Comparison of ENCODE assay signal across 1 cellular context in the genomic region with DNA sequence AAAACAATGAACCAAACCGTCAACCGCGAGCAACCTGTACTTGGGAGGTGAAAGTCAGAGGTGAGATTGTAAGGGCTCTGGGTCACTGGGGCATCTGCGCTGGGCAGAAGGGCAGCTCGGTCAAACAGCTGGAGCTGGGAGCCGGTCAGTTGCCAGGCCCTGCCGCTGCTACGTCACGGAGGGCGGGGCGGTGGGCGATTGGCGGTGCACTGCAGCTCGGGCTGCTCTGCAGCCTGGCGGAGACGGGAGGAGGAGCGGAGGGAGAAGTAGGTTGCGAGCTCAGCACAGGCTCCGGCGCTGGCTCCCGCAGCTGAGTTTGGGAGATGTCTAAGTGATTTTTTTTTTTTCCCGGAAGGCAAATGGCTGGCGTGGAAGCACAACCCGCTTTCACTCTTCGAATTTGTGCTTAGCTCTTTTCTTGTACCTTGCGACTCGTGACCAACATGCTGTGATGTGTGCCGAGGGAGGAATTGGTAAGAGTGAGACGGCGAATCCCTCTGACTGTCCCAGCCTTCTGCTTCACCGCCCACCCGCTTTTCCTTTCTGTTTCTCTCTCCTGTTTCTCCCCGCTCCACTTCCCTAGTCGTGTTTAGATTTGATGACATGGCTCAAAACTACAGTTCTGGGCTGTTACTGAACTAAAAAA.
TF ChIP-seq lines count a peak whose summit lies in the region.

A gene (plus strand): TSS at position 229 of the 646 bp plus-strand sequence. CDS start 27,266 bp downstream, outside the sequence.

TF ChIP-seq in HepG2, 621 proteins besides CTCF, POLR2A, EP300 and RAD21 (continued from another document and continues in another):
- TF ChIP-seq, protein P1, sequence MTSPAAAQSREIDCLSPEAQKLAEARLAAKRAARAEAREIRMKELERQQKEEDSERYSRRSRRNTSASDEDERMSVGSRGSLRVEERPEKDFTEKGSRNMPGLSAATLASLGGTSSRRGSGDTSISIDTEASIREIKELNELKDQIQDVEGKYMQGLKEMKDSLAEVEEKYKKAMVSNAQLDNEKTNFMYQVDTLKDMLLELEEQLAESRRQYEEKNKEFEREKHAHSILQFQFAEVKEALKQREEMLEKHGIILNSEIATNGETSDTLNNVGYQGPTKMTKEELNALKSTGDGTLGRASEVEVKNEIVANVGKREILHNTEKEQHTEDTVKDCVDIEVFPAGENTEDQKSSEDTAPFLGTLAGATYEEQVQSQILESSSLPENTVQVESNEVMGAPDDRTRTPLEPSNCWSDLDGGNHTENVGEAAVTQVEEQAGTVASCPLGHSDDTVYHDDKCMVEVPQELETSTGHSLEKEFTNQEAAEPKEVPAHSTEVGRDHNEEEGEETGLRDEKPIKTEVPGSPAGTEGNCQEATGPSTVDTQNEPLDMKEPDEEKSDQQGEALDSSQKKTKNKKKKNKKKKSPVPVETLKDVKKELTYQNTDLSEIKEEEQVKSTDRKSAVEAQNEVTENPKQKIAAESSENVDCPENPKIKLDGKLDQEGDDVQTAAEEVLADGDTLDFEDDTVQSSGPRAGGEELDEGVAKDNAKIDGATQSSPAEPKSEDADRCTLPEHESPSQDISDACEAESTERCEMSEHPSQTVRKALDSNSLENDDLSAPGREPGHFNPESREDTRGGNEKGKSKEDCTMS (CRISPR knock-in tag; conservative IDR thresholded peaks at IDR 0.05) = no peak
- no peak for TF ChIP-seq EZH2 (conservative IDR thresholded peaks at IDR 0.05; ENCODE audit: low read depth, low read length)
- TF ChIP-seq GATAD2A (CRISPR knock-in tag; IDR thresholded peaks at IDR 0.05) = no peak; the same call in 1 of the 2 replicates
- TF ChIP-seq, protein P2, sequence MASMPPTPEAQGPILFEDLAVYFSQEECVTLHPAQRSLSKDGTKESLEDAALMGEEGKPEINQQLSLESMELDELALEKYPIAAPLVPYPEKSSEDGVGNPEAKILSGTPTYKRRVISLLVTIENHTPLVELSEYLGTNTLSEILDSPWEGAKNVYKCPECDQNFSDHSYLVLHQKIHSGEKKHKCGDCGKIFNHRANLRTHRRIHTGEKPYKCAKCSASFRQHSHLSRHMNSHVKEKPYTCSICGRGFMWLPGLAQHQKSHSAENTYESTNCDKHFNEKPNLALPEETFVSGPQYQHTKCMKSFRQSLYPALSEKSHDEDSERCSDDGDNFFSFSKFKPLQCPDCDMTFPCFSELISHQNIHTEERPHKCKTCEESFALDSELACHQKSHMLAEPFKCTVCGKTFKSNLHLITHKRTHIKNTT (CRISPR knock-in tag; IDR thresholded peaks at IDR 0.05) = no peak
- TF ChIP-seq RBFOX2 (IDR thresholded peaks at IDR 0.05; ENCODE audit: low read depth, low read length) = peak; percentile 62
- TF ChIP-seq TRIM24 (CRISPR knock-in tag; IDR thresholded peaks at IDR 0.05) = no peak
- TF ChIP-seq, protein P3, sequence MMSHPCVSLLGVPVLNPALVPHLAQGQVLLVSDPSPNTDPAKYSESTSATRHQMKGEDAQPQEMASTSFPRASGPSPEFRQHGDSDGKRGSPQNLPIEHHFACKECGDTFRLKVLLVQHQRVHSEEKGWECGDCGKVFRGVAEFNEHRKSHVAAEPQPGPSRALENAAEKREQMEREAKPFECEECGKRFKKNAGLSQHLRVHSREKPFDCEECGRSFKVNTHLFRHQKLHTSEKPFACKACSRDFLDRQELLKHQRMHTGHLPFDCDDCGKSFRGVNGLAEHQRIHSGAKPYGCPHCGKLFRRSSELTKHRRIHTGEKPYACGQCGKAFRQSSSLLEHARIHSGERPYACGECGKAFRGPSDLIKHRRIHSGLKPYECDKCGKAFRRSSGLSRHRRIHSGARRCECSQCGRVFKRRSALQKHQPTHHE (CRISPR knock-in tag; IDR thresholded peaks at IDR 0.05; ENCODE audit: borderline replicate concordance) = peak; percentile 49; the same call in 1 of the 2 replicates
- TF ChIP-seq ZNF619 (CRISPR knock-in tag; IDR thresholded peaks at IDR 0.05) = 0 out of 2 replicates have a peak, but pooled peaks have one; percentile 37
- no peak for TF ChIP-seq NFE2L1 (CRISPR knock-in tag; IDR thresholded peaks at IDR 0.05; ENCODE audit: borderline replicate concordance)
- TF ChIP-seq MEIS1 (CRISPR knock-in tag; IDR thresholded peaks at IDR 0.05; ENCODE audit: borderline replicate concordance) = no peak
- TF ChIP-seq ZNF354B (CRISPR knock-in tag; IDR thresholded peaks at IDR 0.05) = no peak
- TF ChIP-seq, protein P4, sequence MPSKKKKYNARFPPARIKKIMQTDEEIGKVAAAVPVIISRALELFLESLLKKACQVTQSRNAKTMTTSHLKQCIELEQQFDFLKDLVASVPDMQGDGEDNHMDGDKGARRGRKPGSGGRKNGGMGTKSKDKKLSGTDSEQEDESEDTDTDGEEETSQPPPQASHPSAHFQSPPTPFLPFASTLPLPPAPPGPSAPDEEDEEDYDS (CRISPR knock-in tag; IDR thresholded peaks at IDR 0.05) = peak; percentile 57
- TF ChIP-seq, protein P5, sequence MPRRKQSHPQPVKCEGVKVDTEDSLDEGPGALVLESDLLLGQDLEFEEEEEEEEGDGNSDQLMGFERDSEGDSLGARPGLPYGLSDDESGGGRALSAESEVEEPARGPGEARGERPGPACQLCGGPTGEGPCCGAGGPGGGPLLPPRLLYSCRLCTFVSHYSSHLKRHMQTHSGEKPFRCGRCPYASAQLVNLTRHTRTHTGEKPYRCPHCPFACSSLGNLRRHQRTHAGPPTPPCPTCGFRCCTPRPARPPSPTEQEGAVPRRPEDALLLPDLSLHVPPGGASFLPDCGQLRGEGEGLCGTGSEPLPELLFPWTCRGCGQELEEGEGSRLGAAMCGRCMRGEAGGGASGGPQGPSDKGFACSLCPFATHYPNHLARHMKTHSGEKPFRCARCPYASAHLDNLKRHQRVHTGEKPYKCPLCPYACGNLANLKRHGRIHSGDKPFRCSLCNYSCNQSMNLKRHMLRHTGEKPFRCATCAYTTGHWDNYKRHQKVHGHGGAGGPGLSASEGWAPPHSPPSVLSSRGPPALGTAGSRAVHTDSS (CRISPR knock-in tag; conservative IDR thresholded peaks at IDR 0.05) = no peak
- TF ChIP-seq, protein P6, sequence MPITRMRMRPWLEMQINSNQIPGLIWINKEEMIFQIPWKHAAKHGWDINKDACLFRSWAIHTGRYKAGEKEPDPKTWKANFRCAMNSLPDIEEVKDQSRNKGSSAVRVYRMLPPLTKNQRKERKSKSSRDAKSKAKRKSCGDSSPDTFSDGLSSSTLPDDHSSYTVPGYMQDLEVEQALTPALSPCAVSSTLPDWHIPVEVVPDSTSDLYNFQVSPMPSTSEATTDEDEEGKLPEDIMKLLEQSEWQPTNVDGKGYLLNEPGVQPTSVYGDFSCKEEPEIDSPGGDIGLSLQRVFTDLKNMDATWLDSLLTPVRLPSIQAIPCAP (CRISPR knock-in tag; IDR thresholded peaks at IDR 0.05; ENCODE audit: low read depth) = no peak
- no peak for TF ChIP-seq SP2 (CRISPR knock-in tag; IDR thresholded peaks at IDR 0.05)
- TF ChIP-seq PRMT3 (CRISPR knock-in tag; IDR thresholded peaks at IDR 0.05; ENCODE audit: borderline replicate concordance, low read depth) = no peak
- no peak for TF ChIP-seq CBX5 (CRISPR knock-in tag; IDR thresholded peaks at IDR 0.05; ENCODE audit: borderline replicate concordance)
- no peak for TF ChIP-seq ZNF260 (CRISPR knock-in tag; IDR thresholded peaks at IDR 0.05; ENCODE audit: borderline replicate concordance, low read depth)
- TF ChIP-seq RNF2 (conservative IDR thresholded peaks at IDR 0.05; ENCODE audit: low read depth) = 0 out of 2 replicates have a peak, but pooled peaks have one; percentile 44
- TF ChIP-seq ZMYM4 (CRISPR knock-in tag; IDR thresholded peaks at IDR 0.05) = peak; percentile 87
- no peak for TF ChIP-seq HDAC6 (IDR thresholded peaks at IDR 0.05; ENCODE audit: low read depth, low read length)
- 0 out of 2 replicates have a peak, but pooled peaks have one; percentile 50 for TF ChIP-seq MIXL1 (CRISPR knock-in tag; IDR thresholded peaks at IDR 0.05)
- no peak for TF ChIP-seq ZNF12 (CRISPR knock-in tag; IDR thresholded peaks at IDR 0.05)
- peak; percentile 71 for TF ChIP-seq YEATS4 (CRISPR knock-in tag; IDR thresholded peaks at IDR 0.05; ENCODE audit: borderline replicate concordance)
- TF ChIP-seq, protein P7, sequence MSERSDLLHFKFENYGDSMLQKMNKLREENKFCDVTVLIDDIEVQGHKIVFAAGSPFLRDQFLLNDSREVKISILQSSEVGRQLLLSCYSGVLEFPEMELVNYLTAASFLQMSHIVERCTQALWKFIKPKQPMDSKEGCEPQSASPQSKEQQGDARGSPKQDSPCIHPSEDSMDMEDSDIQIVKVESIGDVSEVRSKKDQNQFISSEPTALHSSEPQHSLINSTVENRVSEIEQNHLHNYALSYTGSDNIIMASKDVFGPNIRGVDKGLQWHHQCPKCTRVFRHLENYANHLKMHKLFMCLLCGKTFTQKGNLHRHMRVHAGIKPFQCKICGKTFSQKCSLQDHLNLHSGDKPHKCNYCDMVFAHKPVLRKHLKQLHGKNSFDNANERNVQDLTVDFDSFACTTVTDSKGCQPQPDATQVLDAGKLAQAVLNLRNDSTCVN (CRISPR knock-in tag; IDR thresholded peaks at IDR 0.05; ENCODE audit: borderline replicate concordance) = no peak
- TF ChIP-seq ZKSCAN1 (IDR thresholded peaks at IDR 0.05; ENCODE audit: low read length) = no peak
- no peak for TF ChIP-seq NR3C1 (CRISPR knock-in tag; IDR thresholded peaks at IDR 0.05)
- no peak for TF ChIP-seq SCMH1 (CRISPR knock-in tag; IDR thresholded peaks at IDR 0.05; ENCODE audit: borderline replicate concordance)
- TF ChIP-seq RFX1 (IDR thresholded peaks at IDR 0.05) = no peak
- no peak for TF ChIP-seq ZNF33A (CRISPR knock-in tag; IDR thresholded peaks at IDR 0.05; ENCODE audit: borderline replicate concordance)
- no peak for TF ChIP-seq HIVEP1 (CRISPR knock-in tag; IDR thresholded peaks at IDR 0.05)
- no peak for TF ChIP-seq ZC3H4 (CRISPR knock-in tag; IDR thresholded peaks at IDR 0.05; ENCODE audit: borderline replicate concordance)
- TF ChIP-seq ZNF776 (CRISPR knock-in tag; IDR thresholded peaks at IDR 0.05) = no peak
- TF ChIP-seq SATB2 (CRISPR knock-in tag; IDR thresholded peaks at IDR 0.05) = no peak
- TF ChIP-seq PHF20 (CRISPR knock-in tag; IDR thresholded peaks at IDR 0.05) = 0 out of 2 replicates have a peak, but pooled peaks have one; percentile 28
- TF ChIP-seq NPAS2 (CRISPR knock-in tag; IDR thresholded peaks at IDR 0.05; ENCODE audit: borderline replicate concordance) = no peak
- TF ChIP-seq, protein P8, sequence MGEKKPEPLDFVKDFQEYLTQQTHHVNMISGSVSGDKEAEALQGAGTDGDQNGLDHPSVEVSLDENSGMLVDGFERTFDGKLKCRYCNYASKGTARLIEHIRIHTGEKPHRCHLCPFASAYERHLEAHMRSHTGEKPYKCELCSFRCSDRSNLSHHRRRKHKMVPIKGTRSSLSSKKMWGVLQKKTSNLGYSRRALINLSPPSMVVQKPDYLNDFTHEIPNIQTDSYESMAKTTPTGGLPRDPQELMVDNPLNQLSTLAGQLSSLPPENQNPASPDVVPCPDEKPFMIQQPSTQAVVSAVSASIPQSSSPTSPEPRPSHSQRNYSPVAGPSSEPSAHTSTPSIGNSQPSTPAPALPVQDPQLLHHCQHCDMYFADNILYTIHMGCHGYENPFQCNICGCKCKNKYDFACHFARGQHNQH (CRISPR knock-in tag; IDR thresholded peaks at IDR 0.05) = peak; percentile 69
- TF ChIP-seq ZNF775 (CRISPR knock-in tag; IDR thresholded peaks at IDR 0.05; ENCODE audit: borderline replicate concordance) = no peak
- no peak for TF ChIP-seq ZNF713 (CRISPR knock-in tag; IDR thresholded peaks at IDR 0.05)
- TF ChIP-seq ZNF264 (CRISPR knock-in tag; IDR thresholded peaks at IDR 0.05) = 0 out of 2 replicates have a peak, but pooled peaks have one; percentile 24
- TF ChIP-seq CC2D1A (CRISPR knock-in tag; IDR thresholded peaks at IDR 0.05) = no peak
- no peak for TF ChIP-seq SNAPC2 (CRISPR knock-in tag; IDR thresholded peaks at IDR 0.05)
- no peak for TF ChIP-seq ZNF446 (CRISPR knock-in tag; IDR thresholded peaks at IDR 0.05)
- TF ChIP-seq TOE1 (CRISPR knock-in tag; IDR thresholded peaks at IDR 0.05) = no peak
- TF ChIP-seq THYN1 (CRISPR knock-in tag; IDR thresholded peaks at IDR 0.05; ENCODE audit: borderline replicate concordance, low read depth) = no peak
- no peak for TF ChIP-seq ADNP (CRISPR knock-in tag; IDR thresholded peaks at IDR 0.05)
- TF ChIP-seq ZNF180 (CRISPR knock-in tag; IDR thresholded peaks at IDR 0.05; ENCODE audit: borderline replicate concordance, low read depth) = no peak
- no peak for TF ChIP-seq RORA (CRISPR knock-in tag; IDR thresholded peaks at IDR 0.05)
- TF ChIP-seq, protein P9, sequence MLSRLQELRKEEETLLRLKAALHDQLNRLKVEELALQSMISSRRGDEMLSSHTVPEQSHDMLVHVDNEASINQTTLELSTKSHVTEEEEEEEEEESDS (CRISPR knock-in tag; IDR thresholded peaks at IDR 0.05; ENCODE audit: borderline replicate concordance) = no peak
- TF ChIP-seq ZNF652 (CRISPR knock-in tag; IDR thresholded peaks at IDR 0.05; ENCODE audit: borderline replicate concordance, low read depth) = no peak
- TF ChIP-seq STAG1 (CRISPR knock-in tag; IDR thresholded peaks at IDR 0.05) = no peak
